Comparison of ENCODE assay signal across 15 cellular contexts in genomic region chr18:13624563-13625237, GRCh38.
"Had no signal": no experiment of that assay in that cellular context is flagged by ENCODE, and none has a peak within 500 bp of the region (broad histone marks: within the 10 kb centered on the region; RNA-seq: fewer than 3 reads in every experiment).

No MANE protein-coding gene starts in this region.

- ATAC-seq: activated naive CD4-positive, alpha-beta T cell treated with anti-CD3 and anti-CD28 coated beads, Interleukin-2, amount 50 U/mL, for 72 hours; activated T-cell treated with anti-CD3 and anti-CD28 coated beads, Interleukin-2, amount 50 U/mL, for 4 hours; effector memory CD8-positive, alpha-beta T cell; left cardiac atrium; lower lobe of right lung had no signal

- H3K9ac ChIP-seq: parathyroid adenoma had no signal

- H3K36me3 Mint-ChIP-seq: activated naive CD4-positive, alpha-beta T cell treated with anti-CD3 and anti-CD28 coated beads, Interleukin-2, amount 50 U/mL, for 72 hours had no signal

- H3K27me3 Mint-ChIP-seq: effector memory CD8-positive, alpha-beta T cell had no signal

- H3K4me3 ChIP-seq: lower lobe of right lung had no signal

- H3K27ac ChIP-seq: epithelial cell of prostate, parathyroid adenoma had no signal

- H3K36me3 ChIP-seq: lower lobe of right lung had no signal

- H3K27ac Mint-ChIP-seq: activated naive CD4-positive, alpha-beta T cell treated with anti-CD3 and anti-CD28 coated beads, Interleukin-2, amount 50 U/mL, for 72 hours had no signal

- H3K4me3 Mint-ChIP-seq: activated T-cell treated with anti-CD3 and anti-CD28 coated beads, Interleukin-2, amount 50 U/mL, for 4 hours; effector memory CD8-positive, alpha-beta T cell; immature natural killer cell had no signal

- H3K9me3 ChIP-seq: lower lobe of right lung had no signal

- H3K9me3 Mint-ChIP-seq: activated naive CD4-positive, alpha-beta T cell treated with anti-CD3 and anti-CD28 coated beads, Interleukin-2, amount 50 U/mL, for 72 hours; activated T-cell treated with anti-CD3 and anti-CD28 coated beads, Interleukin-2, amount 50 U/mL, for 4 hours; effector memory CD8-positive, alpha-beta T cell; immature natural killer cell had no signal

- H2AFZ ChIP-seq: parathyroid adenoma had no signal

- H3K4me1 ChIP-seq: lower lobe of right lung, parathyroid adenoma had no signal

- DNase-seq: activated CD4-positive, alpha-beta T cell treated with anti-CD3 and anti-CD28 coated beads, Interleukin-2, amount 50 U/mL, for 4 hours; activated CD4-positive, CD25-positive, alpha-beta regulatory T cell; activated gamma-delta T cell; activated T-cell treated with anti-CD3 and anti-CD28 coated beads, Interleukin-2, amount 50 U/mL, for 4 hours; central memory CD4-positive, alpha-beta T cell; cortex of kidney; effector memory CD8-positive, alpha-beta T cell; immature natural killer cell; left cardiac atrium; lower lobe of right lung; stimulated activated naive CD4-positive, alpha-beta T cell; trophoblast cell had no signal
